In genomic region chr5:127586371-127586770, GRCh38 we compare ENCODE assay signal across 10 cellular contexts.
DNase-seq lines count a peak whose midpoint lies in the region; ATAC-seq and TF ChIP-seq lines count a peak whose summit lies in the region.
"Had no signal": no experiment of that assay in that cellular context is flagged by ENCODE, and none has a peak within 500 bp of the region (broad histone marks: within the 10 kb centered on the region; RNA-seq: fewer than 3 reads in every experiment).

No MANE protein-coding gene starts in this region.

- DNase-seq in GM10248 (ENCODE audit: extremely low spot score) (peak; percentile 50), amniotic epithelial cell (ENCODE audit: low read depth) (peak; percentile 52), foreskin fibroblast (no peak), RWPE1 (ENCODE audit: low spot score) (no peak), activated gamma-delta T cell (lab: John Stamatoyannopoulos, UW) (no peak)
- DNase-seq in effector CD4-positive, alpha-beta T cell: no peak
- DNase-seq: activated naive CD8-positive, alpha-beta T cell treated with anti-CD3 and anti-CD28 coated beads for 36 hours; stimulated activated CD4-positive, alpha-beta T cell treated with anti-CD3 and anti-CD28 coated beads, Interleukin-4, amount 100 ng/mL, for 24 hours had no signal

- ATAC-seq in GM19397 (IDR thresholded peaks at IDR 0.05; ENCODE audit: unreplicated experiment) (peak; percentile 65), HG02973 (IDR thresholded peaks at IDR 0.05; ENCODE audit: unreplicated experiment) (peak; percentile 76)

- H3K4me3 ChIP-seq in foreskin fibroblast (ENCODE audit: low read depth in 1 of 2, low read length in 2 of 2): no peak overlapping the region

- no peak overlapping the region for H3K27ac ChIP-seq in RWPE1

- CTCF ChIA-PET in GM10248 (lab: Yijun Ruan, JAX) (interaction anchor here (2.5 to 7.1 kb wide), 5 partner anchors 10 to 23 kb away, joined by 9 to 47 read pairs (median 13); no protein-coding TSS in a partner anchor), RWPE1 (lab: Yijun Ruan, JAX) (interaction anchor here (0.6 kb wide), 1 partner anchor 63 kb away, joined by 3 read pairs; no protein-coding TSS in a partner anchor)

- POLR2A ChIA-PET in GM10248 (lab: Yijun Ruan, JAX) (interaction anchor here (0.6 to 1.0 kb wide), 4 partner anchors 8 to 68 kb away, joined by 3 to 6 read pairs (median 4); no protein-coding TSS in a partner anchor), RWPE1 (lab: Yijun Ruan, JAX; ENCODE audit: low non-redundant PET) (no interaction called here)

- TF ChIP-seq CTCF in GM10248 (IDR thresholded peaks at IDR 0.05; ENCODE audit: control extremely low read depth, extremely low read depth, low read depth, missing control alignments): no peak
- TF ChIP-seq CTCF in foreskin fibroblast (IDR thresholded peaks at IDR 0.05; ENCODE audit: low read depth, low read length): no peak
- no peak for TF ChIP-seq CTCF in RWPE1 (conservative IDR thresholded peaks at IDR 0.05; ENCODE audit: low read depth)

Comparison
In these comparisons a context has a peak if more than half of its experiments do, and no peak if none do; other contexts are left out.
1. DNase-seq: peak in GM10248 (single experiment) and amniotic epithelial cell (single experiment); none in effector CD4-positive, alpha-beta T cell (single experiment), foreskin fibroblast (0 of 2), RWPE1 (single experiment) and activated gamma-delta T cell (single experiment).